Comparison of ENCODE assay signal across 1 cellular context in the genomic region with DNA sequence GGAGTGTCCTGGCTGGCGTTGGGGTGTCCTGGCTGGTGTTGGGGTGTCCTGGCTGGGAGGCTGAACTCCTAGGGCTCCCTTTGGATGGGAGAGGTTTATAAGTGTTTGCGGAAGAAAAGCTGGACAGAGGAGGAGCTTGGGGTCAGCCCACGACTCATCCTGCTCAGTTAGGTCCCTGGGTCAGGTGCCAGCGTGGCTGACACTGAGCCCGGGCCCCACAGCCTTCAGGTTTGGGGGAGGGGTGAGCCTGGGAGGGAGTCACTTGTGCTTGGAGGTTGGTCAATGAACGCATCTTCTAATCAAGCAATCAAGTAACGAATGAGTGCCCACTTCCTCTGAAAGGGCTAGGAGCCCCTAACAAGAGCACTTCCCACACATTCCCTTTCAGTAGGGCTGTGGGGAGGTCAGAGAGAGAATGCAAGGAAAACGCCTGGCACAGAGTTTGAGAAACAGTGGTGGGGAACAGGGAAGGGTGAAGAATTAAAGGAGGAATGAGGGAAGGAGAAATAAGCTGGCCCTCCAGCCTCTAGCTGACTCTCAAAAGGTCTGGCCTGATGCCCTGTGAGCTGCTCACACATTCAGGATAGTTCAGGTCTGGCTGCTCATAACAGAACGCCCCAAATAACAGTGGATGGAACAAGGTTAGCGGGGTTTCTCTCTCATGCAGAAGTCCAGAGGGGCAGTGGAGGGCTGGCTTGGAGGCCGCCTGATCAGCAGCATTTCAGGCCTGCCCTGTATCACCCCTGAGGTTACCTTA.
TF ChIP-seq lines count a peak whose summit lies in the region.

No MANE protein-coding gene starts in this region.

TF ChIP-seq in H1, 55 proteins besides CTCF, POLR2A, EP300 and RAD21:
- TF ChIP-seq, protein P1, sequence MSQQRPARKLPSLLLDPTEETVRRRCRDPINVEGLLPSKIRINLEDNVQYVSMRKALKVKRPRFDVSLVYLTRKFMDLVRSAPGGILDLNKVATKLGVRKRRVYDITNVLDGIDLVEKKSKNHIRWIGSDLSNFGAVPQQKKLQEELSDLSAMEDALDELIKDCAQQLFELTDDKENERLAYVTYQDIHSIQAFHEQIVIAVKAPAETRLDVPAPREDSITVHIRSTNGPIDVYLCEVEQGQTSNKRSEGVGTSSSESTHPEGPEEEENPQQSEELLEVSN (IDR thresholded peaks at IDR 0.05) = no peak
- TF ChIP-seq, protein P2, sequence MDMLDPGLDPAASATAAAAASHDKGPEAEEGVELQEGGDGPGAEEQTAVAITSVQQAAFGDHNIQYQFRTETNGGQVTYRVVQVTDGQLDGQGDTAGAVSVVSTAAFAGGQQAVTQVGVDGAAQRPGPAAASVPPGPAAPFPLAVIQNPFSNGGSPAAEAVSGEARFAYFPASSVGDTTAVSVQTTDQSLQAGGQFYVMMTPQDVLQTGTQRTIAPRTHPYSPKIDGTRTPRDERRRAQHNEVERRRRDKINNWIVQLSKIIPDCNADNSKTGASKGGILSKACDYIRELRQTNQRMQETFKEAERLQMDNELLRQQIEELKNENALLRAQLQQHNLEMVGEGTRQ (IDR thresholded peaks at IDR 0.05; ENCODE audit: low read length) = no peak
- TF ChIP-seq CTBP2 (IDR thresholded peaks at IDR 0.05; ENCODE audit: borderline replicate concordance, insufficient read depth, insufficient read length, low read length) = no peak
- no peak for TF ChIP-seq RFX5 (IDR thresholded peaks at IDR 0.05; ENCODE audit: borderline replicate concordance, low read depth, low read length)
- TF ChIP-seq JUN (IDR thresholded peaks at IDR 0.05; ENCODE audit: low read depth, low read length) = no peak
- no peak for TF ChIP-seq CBX8 (IDR thresholded peaks at IDR 0.05; ENCODE audit: borderline replicate concordance, low read depth, low read length)
- no peak for TF ChIP-seq GTF2F1 (IDR thresholded peaks at IDR 0.05; ENCODE audit: borderline replicate concordance, low read depth, low read length)
- TF ChIP-seq CBX5 (IDR thresholded peaks at IDR 0.05; ENCODE audit: low read depth, low read length) = no peak
- TF ChIP-seq, protein P3, sequence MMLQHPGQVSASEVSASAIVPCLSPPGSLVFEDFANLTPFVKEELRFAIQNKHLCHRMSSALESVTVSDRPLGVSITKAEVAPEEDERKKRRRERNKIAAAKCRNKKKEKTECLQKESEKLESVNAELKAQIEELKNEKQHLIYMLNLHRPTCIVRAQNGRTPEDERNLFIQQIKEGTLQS (IDR thresholded peaks at IDR 0.05; ENCODE audit: insufficient read depth, low read depth, low read length) = no peak
- no peak for TF ChIP-seq JUND (IDR thresholded peaks at IDR 0.05; ENCODE audit: low read length)
- no peak for TF ChIP-seq HDAC2 (IDR thresholded peaks at IDR 0.05; ENCODE audit: borderline replicate concordance in 1 of 2, low read depth in 2 of 2, low read length in 2 of 2)
- TF ChIP-seq RXRA (IDR thresholded peaks at IDR 0.05; ENCODE audit: insufficient read depth, low read depth, low read length) = no peak
- no peak for TF ChIP-seq GABPA (IDR thresholded peaks at IDR 0.05; ENCODE audit: borderline replicate concordance, insufficient read depth, low read length)
